ENCODE assay signal across 2 cellular contexts in the genomic region with DNA sequence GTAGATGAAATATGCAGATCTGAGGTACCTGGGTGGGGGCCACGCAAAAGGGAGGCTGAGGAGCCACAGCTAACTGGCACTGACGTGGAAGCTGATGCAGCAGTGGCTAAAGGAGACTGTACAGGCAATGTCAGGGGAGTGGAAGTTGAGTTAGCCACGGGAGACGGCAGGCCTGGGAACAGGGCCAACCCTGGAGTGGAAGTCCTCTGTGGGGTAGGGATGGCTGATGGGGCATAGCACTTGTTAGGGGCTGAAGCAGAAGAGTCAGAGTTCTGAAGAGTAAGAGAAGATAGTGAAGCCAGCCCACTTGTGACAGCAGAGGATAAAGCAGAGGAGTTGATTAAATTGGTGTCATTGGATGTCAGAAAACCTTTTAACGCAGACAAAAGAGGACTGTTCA.
A peak's percentile ranks its signal among the peaks of the same experiment; 100 is the strongest.
TF ChIP-seq lines count a peak whose summit lies in the region.

No MANE protein-coding gene starts in this region.

TF ChIP-seq in HepG2, 621 proteins besides CTCF, POLR2A, EP300 and RAD21:
- TF ChIP-seq SUZ12 (IDR thresholded peaks at IDR 0.05; ENCODE audit: low read depth, low read length) (no peak), RBM22 (optimal IDR thresholded peaks at IDR 0.05; ENCODE audit: low read length) (peak; percentile 60), ZNF567 (CRISPR knock-in tag; IDR thresholded peaks at IDR 0.05; ENCODE audit: borderline replicate concordance) (no peak)
TF ChIP-seq in HepG2: peak in this region for 1.

TF ChIP-seq in IMR-90, 13 proteins besides CTCF, POLR2A, EP300 and RAD21:
- TF ChIP-seq, protein P1, sequence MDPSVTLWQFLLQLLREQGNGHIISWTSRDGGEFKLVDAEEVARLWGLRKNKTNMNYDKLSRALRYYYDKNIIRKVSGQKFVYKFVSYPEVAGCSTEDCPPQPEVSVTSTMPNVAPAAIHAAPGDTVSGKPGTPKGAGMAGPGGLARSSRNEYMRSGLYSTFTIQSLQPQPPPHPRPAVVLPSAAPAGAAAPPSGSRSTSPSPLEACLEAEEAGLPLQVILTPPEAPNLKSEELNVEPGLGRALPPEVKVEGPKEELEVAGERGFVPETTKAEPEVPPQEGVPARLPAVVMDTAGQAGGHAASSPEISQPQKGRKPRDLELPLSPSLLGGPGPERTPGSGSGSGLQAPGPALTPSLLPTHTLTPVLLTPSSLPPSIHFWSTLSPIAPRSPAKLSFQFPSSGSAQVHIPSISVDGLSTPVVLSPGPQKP (IDR thresholded peaks at IDR 0.05; ENCODE audit: borderline replicate concordance, low read depth, low read length), result no peak
- TF ChIP-seq FOS (IDR thresholded peaks at IDR 0.05; ENCODE audit: low read depth, low read length) (no peak), SMC3 (IDR thresholded peaks at IDR 0.05; ENCODE audit: low read depth, low read length) (no peak), BHLHE40 (IDR thresholded peaks at IDR 0.05; ENCODE audit: low read depth, low read length) (no peak), MAFK (IDR thresholded peaks at IDR 0.05; ENCODE audit: low read depth, low read length) (no peak), NFE2L2 (IDR thresholded peaks at IDR 0.05; ENCODE audit: low read depth, low read length) (no peak), CHD1 (IDR thresholded peaks at IDR 0.05; ENCODE audit: low read depth, low read length) (no peak), MAZ (IDR thresholded peaks at IDR 0.05; ENCODE audit: borderline replicate concordance, low read depth, low read length) (no peak), CEBPB (IDR thresholded peaks at IDR 0.05; ENCODE audit: low read depth, low read length) (no peak), RCOR1 (IDR thresholded peaks at IDR 0.05; ENCODE audit: insufficient replicate concordance, low read length) (no peak), MXI1 (IDR thresholded peaks at IDR 0.05; ENCODE audit: borderline replicate concordance, low read depth, low read length) (no peak), RFX5 (IDR thresholded peaks at IDR 0.05; ENCODE audit: low read depth, low read length) (no peak)
- TF ChIP-seq, protein P2, sequence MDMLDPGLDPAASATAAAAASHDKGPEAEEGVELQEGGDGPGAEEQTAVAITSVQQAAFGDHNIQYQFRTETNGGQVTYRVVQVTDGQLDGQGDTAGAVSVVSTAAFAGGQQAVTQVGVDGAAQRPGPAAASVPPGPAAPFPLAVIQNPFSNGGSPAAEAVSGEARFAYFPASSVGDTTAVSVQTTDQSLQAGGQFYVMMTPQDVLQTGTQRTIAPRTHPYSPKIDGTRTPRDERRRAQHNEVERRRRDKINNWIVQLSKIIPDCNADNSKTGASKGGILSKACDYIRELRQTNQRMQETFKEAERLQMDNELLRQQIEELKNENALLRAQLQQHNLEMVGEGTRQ (IDR thresholded peaks at IDR 0.05; ENCODE audit: low read depth, low read length), result no peak
